Comparison of ENCODE assay signal across 16 cellular contexts in genomic region chr22:42171946-42172345, GRCh38. TPM values are rescaled to one million over a fixed set of nuclear protein-coding genes. Genes with fewer than 3 reads are reported as not detected.
DNase-seq lines count a peak whose midpoint lies in the region; ATAC-seq and TF ChIP-seq lines count a peak whose summit lies in the region.
"Had no signal": no experiment of that assay in that cellular context is flagged by ENCODE, and none has a peak within 500 bp of the region (broad histone marks: within the 10 kb centered on the region; RNA-seq: fewer than 3 reads in every experiment).

No MANE protein-coding gene starts in this region.

- H3K9me3 ChIP-seq in CD8-positive, alpha-beta T cell (ENCODE audit: low read length) = no peaks in the 10 kb centered on the region

- no peaks in the 10 kb centered on the region for H3K27me3 ChIP-seq in CD8-positive, alpha-beta T cell (ENCODE audit: insufficient read depth, low read length)
- H3K27me3 ChIP-seq: brain microvascular endothelial cell had no signal

- DNase-seq in CD8-positive, alpha-beta T cell = no peak
- DNase-seq in SK-MEL-5 (ENCODE audit: low read depth, low spot score) (peak; percentile 80), globus pallidus (ENCODE audit: low spot score) (peak; percentile 63), sciatic nerve (ENCODE audit: low spot score) (no peak), NCI-H1436 treated with DMSO at 0.1 percent for 48 hours (lab: John Stamatoyannopoulos, UW) (no peak), DMS 273 (lab: John Stamatoyannopoulos, UW; ENCODE audit: unreplicated experiment) (no peak)
- no peak for DNase-seq in activated effector memory CD4-positive, alpha-beta T cell treated with Interleukin-2 at 50 U/mL for 16 hours
- DNase-seq: activated naive CD4-positive, alpha-beta T cell treated with anti-CD3 and anti-CD28 coated beads for 36 hours; brain microvascular endothelial cell; effector memory CD8-positive, alpha-beta T cell; EL; MM.1S; NCI-H2029; T-helper 9 cell had no signal

- intact Hi-C loops in CD8-positive, alpha-beta T cell (cut with DNase I, micrococcal nuclease) = no loop called here
- intact Hi-C loops in sciatic nerve (cut with DNase I) = no loop called here

- peaks cover 42% of the 10 kb centered on the region for H3K36me3 Mint-ChIP-seq in CD8-positive, alpha-beta T cell

- H3K4me1 Mint-ChIP-seq in CD8-positive, alpha-beta T cell (ENCODE audit: low read depth) = peaks cover 44% of the 10 kb centered on the region

- CTCF ChIA-PET in CD8-positive, alpha-beta T cell (lab: Charles Lee) = interaction anchor here (0.9 to 5.8 kb wide), 4 partner anchors 14 to 302 kb away, joined by 3 to 63 read pairs (median 4); no protein-coding TSS in a partner anchor

- H3K4me3 ChIP-seq in CD8-positive, alpha-beta T cell (ENCODE audit: low read depth, low read length) = no peak overlapping the region

- H3K4me3 Mint-ChIP-seq in CD8-positive, alpha-beta T cell = no peak overlapping the region
- H3K4me3 Mint-ChIP-seq: activated naive CD4-positive, alpha-beta T cell treated with anti-CD3 and anti-CD28 coated beads for 36 hours; effector memory CD8-positive, alpha-beta T cell had no signal

- POLR2A ChIA-PET in CD8-positive, alpha-beta T cell (lab: Charles Lee) = interaction anchor here (1.6 to 1.7 kb wide), 2 partner anchors 12 to 81 kb away, joined by 4 read pairs; partner anchors contain the start of gene NDUFA6

- no peaks in the 10 kb centered on the region for H3K9me3 Mint-ChIP-seq in CD8-positive, alpha-beta T cell
- H3K9me3 Mint-ChIP-seq: activated naive CD4-positive, alpha-beta T cell treated with anti-CD3 and anti-CD28 coated beads for 36 hours; effector memory CD8-positive, alpha-beta T cell had no signal

- in situ Hi-C loops in SK-MEL-5 (cut with HindIII; ENCODE audit: low pct_unique_long_range_greater_than_20kb, low sequenced_read_pairs) = loop anchor here (10.0 kb wide), 1 partner anchor 273 kb away; no protein-coding TSS in a partner anchor

- no peaks in the 10 kb centered on the region for H3K27me3 Mint-ChIP-seq in CD8-positive, alpha-beta T cell (ENCODE audit: low read depth)
- H3K27me3 Mint-ChIP-seq: effector memory CD8-positive, alpha-beta T cell had no signal

- H3K4me1 ChIP-seq in CD8-positive, alpha-beta T cell (ENCODE audit: insufficient read depth, low read length) = peaks cover 8% of the 10 kb centered on the region

- TF ChIP-seq CTCF in CD8-positive, alpha-beta T cell (IDR thresholded peaks at IDR 0.05) = no peak

- no peak for ATAC-seq in CD8-positive, alpha-beta T cell
- ATAC-seq in sciatic nerve = peak; percentile 25
- no peak for ATAC-seq in GM18511 (IDR thresholded peaks at IDR 0.05; ENCODE audit: unreplicated experiment)
- ATAC-seq: effector memory CD8-positive, alpha-beta T cell had no signal

- peak overlapping the region; percentile 64 for H3K27ac Mint-ChIP-seq in CD8-positive, alpha-beta T cell
- H3K27ac Mint-ChIP-seq: activated naive CD4-positive, alpha-beta T cell treated with anti-CD3 and anti-CD28 coated beads for 36 hours had no signal

- H3K36me3 ChIP-seq in CD8-positive, alpha-beta T cell (ENCODE audit: insufficient read depth, low read length) = peaks cover 15% of the 10 kb centered on the region

- no peak overlapping the region for H3K27ac ChIP-seq in CD8-positive, alpha-beta T cell (ENCODE audit: low read depth, low read length)
- H3K27ac ChIP-seq: brain microvascular endothelial cell, C4-2B had no signal

RNA-seq across cellular contexts. Expression of gene CYP2D6, which starts 41.3 kb away (rescaled TPM):
- total RNA-seq in CD8-positive, alpha-beta T cell = 1 to 10 TPM; 2.8 to 3.1 TPM
- 0.21 and 0.24 TPM in 2 replicates for total RNA-seq in SK-MEL-5 (2014; rRNA removed; shearing (Covaris generic))
- 0.70 TPM in 1 of 2 replicates, not detected in the other for polyA plus RNA-seq in SK-MEL-5 (2015; cell fraction: cytosol; rRNA removed)
- 4.4 and 8.7 TPM in 2 replicates for polyA plus RNA-seq in SK-MEL-5 (2015; cell fraction: nucleus; rRNA removed)
- total RNA-seq in sciatic nerve = 2.0 TPM

Comparison
In these comparisons a context has a peak if more than half of its experiments do, and no peak if none do; other contexts are left out.
1. DNase-seq: peak in SK-MEL-5 (single experiment) and globus pallidus (single experiment); none in CD8-positive, alpha-beta T cell (0 of 7), sciatic nerve (single experiment), activated effector memory CD4-positive, alpha-beta T cell treated with Interleukin-2 at 50 U/mL for 16 hours (single experiment), NCI-H1436 treated with DMSO at 0.1 percent for 48 hours (single experiment) and DMS 273 (single experiment).